ENCODE assay signal across 31 cellular contexts in genomic region chr2:161488131-161488699, GRCh38.
DNase-seq lines count a peak whose midpoint lies in the region; TF ChIP-seq lines count a peak whose summit lies in the region.
"Had no signal": no experiment of that assay in that cellular context is flagged by ENCODE, and none has a peak within 500 bp of the region (broad histone marks: within the 10 kb centered on the region; RNA-seq: fewer than 3 reads in every experiment).

No MANE protein-coding gene starts in this region.

- H3K4me3 ChIP-seq in A673 (ENCODE audit: low read depth, low read length, poor library complexity, severe bottlenecking) (no peak overlapping the region), SK-N-MC (no peak overlapping the region), osteoblast (ENCODE audit: insufficient read depth, low read length) (no peak overlapping the region)
- H3K4me3 ChIP-seq: A549; BLaER1; BLaER1 treated with 17β-estradiol and CSF1 and Interleukin-3, amounts not matched to agents 10 nM and 100 nM had no signal

- no peak overlapping the region for H3K27ac Mint-ChIP-seq in activated CD4-positive, alpha-beta memory T cell treated with anti-CD3 and anti-CD28 coated beads, Interleukin-2, amount 10 ng/mL, durations not matched to agents 7 days and 5 days
- H3K27ac Mint-ChIP-seq: B cell; CD14-positive monocyte; CD4-positive, alpha-beta memory T cell; CD4-positive, alpha-beta T cell; CD4-positive, CD25-positive, alpha-beta regulatory T cell; CD8-positive, alpha-beta memory T cell; CD8-positive, alpha-beta T cell had no signal

- BruUV-seq in A673 (replicated peaks; lab: Mats Ljungman, UMichigan) = no TSS peak

- peak; percentile 89 for DNase-seq in A673 (ENCODE audit: low spot score)
- peak; percentile 92 for DNase-seq in SK-N-MC (ENCODE audit: low read depth, low spot score)
- DNase-seq in osteoblast (ENCODE audit: insufficient read length, low spot score, missing footprints) = no peak
- no peak for DNase-seq in activated CD4-positive, alpha-beta memory T cell treated with anti-CD3 and anti-CD28 coated beads, Interleukin-2, amount 10 ng/mL, durations not matched to agents 7 days and 5 days
- DNase-seq: 8988T; ACHN; AML-193; BE2C; C1 segment of cervical spinal cord; Caco-2; Calu3; CD4-positive, alpha-beta memory T cell; CD4-positive, alpha-beta T cell; CD4-positive, CD25-positive, alpha-beta regulatory T cell; CD8-positive, alpha-beta memory T cell; CD8-positive, alpha-beta T cell; COR-L47; DMS 273 treated with DMSO at 0.1 percent for 48 hours; DMS153; DMS53; DMS79; DMS79 treated with DMSO at 0.1 percent for 48 hours; DND-41; EL had no signal

- H3K36me3 Mint-ChIP-seq in activated CD4-positive, alpha-beta memory T cell treated with anti-CD3 and anti-CD28 coated beads, Interleukin-2, amount 10 ng/mL, durations not matched to agents 7 days and 5 days (ENCODE audit: low read depth) = no peaks in the 10 kb centered on the region
- H3K36me3 Mint-ChIP-seq: CD14-positive monocyte; CD4-positive, alpha-beta memory T cell; CD4-positive, CD25-positive, alpha-beta regulatory T cell; CD8-positive, alpha-beta T cell had no signal

- H3K79me2 ChIP-seq in osteoblast (ENCODE audit: insufficient read depth, low read length) = no peaks in the 10 kb centered on the region

- H3K27ac ChIP-seq in A673 (ENCODE audit: low read depth, low read length, poor library complexity, severe bottlenecking) (peak overlapping the region; percentile 73), SK-N-MC (peak overlapping the region; percentile 93), osteoblast (ENCODE audit: low read depth, low read length) (no peak overlapping the region)
- H3K27ac ChIP-seq: 22Rv1; A549; BLaER1; BLaER1 treated with 17β-estradiol and CSF1 and Interleukin-3, amounts not matched to agents 10 nM and 100 nM; C4-2B had no signal

- no peak overlapping the region for H2AFZ ChIP-seq in osteoblast (ENCODE audit: low read length)

- no peaks in the 10 kb centered on the region for H3K4me1 Mint-ChIP-seq in activated CD4-positive, alpha-beta memory T cell treated with anti-CD3 and anti-CD28 coated beads, Interleukin-2, amount 10 ng/mL, durations not matched to agents 7 days and 5 days
- H3K4me1 Mint-ChIP-seq: B cell; CD14-positive monocyte; CD4-positive, alpha-beta memory T cell; CD4-positive, CD25-positive, alpha-beta regulatory T cell; CD8-positive, alpha-beta memory T cell had no signal

- CTCF ChIA-PET in A673 (lab: Charles Lee) = no interaction called here
- CTCF ChIA-PET in activated CD4-positive, alpha-beta memory T cell treated with anti-CD3 and anti-CD28 coated beads, Interleukin-2, amount 10 ng/mL, durations not matched to agents 7 days and 5 days (lab: Charles Lee) = no interaction called here

- POLR2A ChIA-PET in A673 (lab: Charles Lee; ENCODE audit: low non-redundant PET) = interaction anchor here (0.6 kb wide), 1 partner anchor 151 kb away, joined by 4 read pairs; no protein-coding TSS in a partner anchor
- POLR2A ChIA-PET in activated CD4-positive, alpha-beta memory T cell treated with anti-CD3 and anti-CD28 coated beads, Interleukin-2, amount 10 ng/mL, durations not matched to agents 7 days and 5 days (lab: Charles Lee) = no interaction called here

- H3K36me3 ChIP-seq in A673 (ENCODE audit: insufficient read depth, low read length, poor library complexity, severe bottlenecking) (no peaks in the 10 kb centered on the region), SK-N-MC (ENCODE audit: insufficient read depth, low read length) (no peaks in the 10 kb centered on the region), osteoblast (ENCODE audit: insufficient read depth, low read length) (no peaks in the 10 kb centered on the region)
- H3K36me3 ChIP-seq: BE2C; BLaER1; BLaER1 treated with 17β-estradiol and CSF1 and Interleukin-3, amounts not matched to agents 10 nM and 100 nM had no signal

- no peak overlapping the region for H3K4me3 Mint-ChIP-seq in activated CD4-positive, alpha-beta memory T cell treated with anti-CD3 and anti-CD28 coated beads, Interleukin-2, amount 10 ng/mL, durations not matched to agents 7 days and 5 days
- H3K4me3 Mint-ChIP-seq: B cell; CD14-positive monocyte; CD4-positive, alpha-beta memory T cell; CD4-positive, alpha-beta T cell; CD4-positive, CD25-positive, alpha-beta regulatory T cell; CD8-positive, alpha-beta memory T cell; CD8-positive, alpha-beta T cell had no signal

- TF ChIP-seq CTCF in A673 (conservative IDR thresholded peaks at IDR 0.05; ENCODE audit: low read depth, low read length) = no peak
- TF ChIP-seq CTCF in osteoblast (IDR thresholded peaks at IDR 0.05; ENCODE audit: extremely low read depth, low read depth, low read length) = no peak

- H3K4me2 ChIP-seq in osteoblast (ENCODE audit: insufficient read depth, low read length) = no peak overlapping the region
- H3K4me2 ChIP-seq: A549; BLaER1; BLaER1 treated with 17β-estradiol and CSF1 and Interleukin-3, amounts not matched to agents 10 nM and 100 nM had no signal

- no peaks in the 10 kb centered on the region for H3K9me3 Mint-ChIP-seq in activated CD4-positive, alpha-beta memory T cell treated with anti-CD3 and anti-CD28 coated beads, Interleukin-2, amount 10 ng/mL, durations not matched to agents 7 days and 5 days
- H3K9me3 Mint-ChIP-seq: CD4-positive, alpha-beta T cell; CD8-positive, alpha-beta T cell had no signal

- peaks cover 10% of the 10 kb centered on the region for H3K27me3 Mint-ChIP-seq in activated CD4-positive, alpha-beta memory T cell treated with anti-CD3 and anti-CD28 coated beads, Interleukin-2, amount 10 ng/mL, durations not matched to agents 7 days and 5 days
- H3K27me3 Mint-ChIP-seq: B cell; CD4-positive, alpha-beta T cell; CD4-positive, CD25-positive, alpha-beta regulatory T cell had no signal

- intact Hi-C loops in A673 (cut with micrococcal nuclease; ENCODE audit: unreplicated experiment) = no loop called here

- H3K27me3 ChIP-seq in A673 (replicated peaks; ENCODE audit: insufficient read depth, low read depth, low read length, poor library complexity) (no peaks in the 10 kb centered on the region), osteoblast (ENCODE audit: insufficient read depth, low read length) (no peaks in the 10 kb centered on the region)
- H3K27me3 ChIP-seq: BE2C; BLaER1; BLaER1 treated with 17β-estradiol and CSF1 and Interleukin-3, amounts not matched to agents 10 nM and 100 nM had no signal

- H3K9ac ChIP-seq in SK-N-MC (ENCODE audit: insufficient read length) = no peak overlapping the region
- H3K9ac ChIP-seq: BLaER1; BLaER1 treated with 17β-estradiol and CSF1 and Interleukin-3, amounts not matched to agents 10 nM and 100 nM had no signal

- H3K4me1 ChIP-seq in A673 (ENCODE audit: insufficient read depth, low read length, poor library complexity, severe bottlenecking) = peaks cover 27% of the 10 kb centered on the region
- H3K4me1 ChIP-seq in osteoblast (ENCODE audit: insufficient read depth, low read length) = no peaks in the 10 kb centered on the region
- H3K4me1 ChIP-seq: A549; BE2C; BLaER1; BLaER1 treated with 17β-estradiol and CSF1 and Interleukin-3, amounts not matched to agents 10 nM and 100 nM; Caco-2 had no signal

- no peaks in the 10 kb centered on the region for H4K20me1 ChIP-seq in osteoblast (ENCODE audit: insufficient read depth, low read length)
- H4K20me1 ChIP-seq: BLaER1; BLaER1 treated with 17β-estradiol and CSF1 and Interleukin-3, amounts not matched to agents 10 nM and 100 nM had no signal

- H3K9me3 ChIP-seq in A673 (ENCODE audit: low read depth, low read length, poor library complexity, severe bottlenecking) (no peaks in the 10 kb centered on the region), SK-N-MC (ENCODE audit: low read depth, low read length) (no peaks in the 10 kb centered on the region), osteoblast (ENCODE audit: low read depth, low read length) (no peaks in the 10 kb centered on the region)
- H3K9me3 ChIP-seq: A549, BE2C, Caco-2 had no signal

Comparison
In these comparisons a context has a peak if more than half of its experiments do, and no peak if none do; other contexts are left out.
1. DNase-seq: peak in A673 (single experiment) and SK-N-MC (single experiment); none in osteoblast (single experiment) and activated CD4-positive, alpha-beta memory T cell treated with anti-CD3 and anti-CD28 coated beads, Interleukin-2, amount 10 ng/mL, durations not matched to agents 7 days and 5 days (single experiment).